ENCODE assay signal across 18 cellular contexts in the genomic region with DNA sequence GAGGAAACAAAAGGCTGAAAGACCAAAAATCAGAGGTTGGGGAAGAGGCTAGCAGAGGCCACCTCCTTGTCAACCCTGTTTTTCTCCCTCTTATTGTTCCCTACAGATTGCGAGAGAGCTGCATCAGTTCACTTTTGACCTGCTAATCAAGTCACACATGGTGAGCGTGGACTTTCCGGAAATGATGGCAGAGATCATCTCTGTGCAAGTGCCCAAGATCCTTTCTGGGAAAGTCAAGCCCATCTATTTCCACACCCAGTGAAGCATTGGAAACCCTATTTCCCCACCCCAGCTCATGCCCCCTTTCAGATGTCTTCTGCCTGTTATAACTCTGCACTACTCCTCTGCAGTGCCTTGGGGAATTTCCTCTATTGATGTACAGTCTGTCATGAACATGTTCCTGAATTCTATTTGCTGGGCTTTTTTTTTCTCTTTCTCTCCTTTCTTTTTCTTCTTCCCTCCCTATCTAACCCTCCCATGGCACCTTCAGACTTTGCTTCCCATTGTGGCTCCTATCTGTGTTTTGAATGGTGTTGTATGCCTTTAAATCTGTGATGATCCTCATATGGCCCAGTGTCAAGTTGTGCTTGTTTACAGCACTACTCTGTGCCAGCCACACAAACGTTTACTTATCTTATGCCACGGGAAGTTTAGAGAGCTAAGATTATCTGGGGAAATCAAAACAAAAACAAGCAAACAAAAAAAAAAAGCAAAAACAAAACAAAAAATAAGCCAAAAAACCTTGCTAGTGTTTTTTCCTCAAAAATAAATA.
DNase-seq lines count a peak whose midpoint lies in the region; ATAC-seq, FAIRE-seq and TF ChIP-seq lines count a peak whose summit lies in the region.
"Had no signal": no experiment of that assay in that cellular context is flagged by ENCODE, and none has a peak within 500 bp of the region (broad histone marks: within the 10 kb centered on the region; RNA-seq: fewer than 3 reads in every experiment).

No MANE protein-coding gene starts in this region.

- WGBS in right lobe of liver (ENCODE audit: insufficient coverage, low coverage, low lambda C conversion rate, missing lambda C conversion rate), result 45% methylated on average over 5 of the region's 5 CpGs
- WGBS in HepG2 (ENCODE audit: low lambda C conversion rate), result 33% methylated on average over 3 of the region's 5 CpGs
- 61 to 67% (median 64%) methylated on average over 4 to 5 of the region's 5 CpGs for WGBS in small intestine, 3 donors

- H3K27me3 ChIP-seq in right lobe of liver (no peaks in the 10 kb centered on the region), HepG2 (ENCODE audit: control insufficient read depth in 1 of 2, insufficient read depth in 2 of 2, low read length in 2 of 2) (no peaks in the 10 kb centered on the region), left lung (no peaks in the 10 kb centered on the region), skeletal muscle tissue (ENCODE audit: control insufficient read depth in 3 of 3, insufficient read depth in 3 of 3, low read length in 3 of 3) (no peaks in the 10 kb centered on the region), small intestine (ENCODE audit: control insufficient read depth in 2 of 2, insufficient read depth in 2 of 2, low read length in 2 of 2) (no peaks in the 10 kb centered on the region)

- peak; percentile 58 to 70 (median 60) for ATAC-seq in right lobe of liver
- ATAC-seq in HepG2, result no peak
- peak; percentile 26 for ATAC-seq in left lung
- no peak for ATAC-seq in HG03520 (IDR thresholded peaks at IDR 0.05; ENCODE audit: unreplicated experiment)
- ATAC-seq: CD8-positive, alpha-beta T cell; GM23338; Panc1 had no signal

- TF ChIP-seq CTCF in right lobe of liver (IDR thresholded peaks at IDR 0.05), result no peak
- no peak for TF ChIP-seq CTCF in HepG2 (CRISPR knock-in tag; IDR thresholded peaks at IDR 0.05)
- no peak for TF ChIP-seq CTCF in left lung (IDR thresholded peaks at IDR 0.05)

- FAIRE-seq in HepG2 (lab: Jason Lieb, UNC) (no peak), small intestine (lab: Jason Lieb, UNC) (no peak)

- H3K4me3 ChIP-seq in right lobe of liver (no peak overlapping the region), HepG2 (replicated peaks in 1 of 3; ENCODE audit: insufficient read depth in 1 of 3, low read depth in 2 of 3, low read length in 3 of 3) (no peak overlapping the region), left lung (no peak overlapping the region), skeletal muscle tissue (ENCODE audit: low read length in 3 of 3) (no peak overlapping the region), small intestine (ENCODE audit: low read depth in 1 of 2, low read length in 2 of 2) (no peak overlapping the region)
- H3K4me3 ChIP-seq: GM23338 had no signal

- H3K27ac ChIP-seq in right lobe of liver (no peak overlapping the region), HepG2 (ENCODE audit: extremely low read length, insufficient read depth, low read length) (no peak overlapping the region), left lung (no peak overlapping the region), skeletal muscle tissue (ENCODE audit: low read depth, low read length) (peak overlapping the region; percentile 1), small intestine (ENCODE audit: low read depth in 1 of 2, low read length in 1 of 2) (no peak overlapping the region)
- H3K27ac ChIP-seq: 22Rv1 had no signal

- BruUV-seq in HepG2 (replicated peaks; lab: Mats Ljungman, UMichigan), result no TSS peak

- no peak overlapping the region for H3K9ac ChIP-seq in HepG2 (ENCODE audit: insufficient read depth, low read depth, low read length)
- no peak overlapping the region for H3K9ac ChIP-seq in skeletal muscle tissue (ENCODE audit: low read depth in 1 of 3, low read length in 3 of 3)

- no peak for TF ChIP-seq RAD21 in HepG2 (CRISPR knock-in tag; IDR thresholded peaks at IDR 0.05)

- H2AFZ ChIP-seq in HepG2 (ENCODE audit: low read length), result no peak overlapping the region
- H2AFZ ChIP-seq: GM23338 had no signal

- TF ChIP-seq EP300 in HepG2 (IDR thresholded peaks at IDR 0.05; ENCODE audit: low read depth in 2 of 2, low read length in 2 of 2), result no peak
- TF ChIP-seq EP300 in HepG2 (CRISPR knock-in tag; IDR thresholded peaks at IDR 0.05; ENCODE audit: borderline replicate concordance), result no peak

- H3K9me3 ChIP-seq in right lobe of liver (no peaks in the 10 kb centered on the region), HepG2 (ENCODE audit: low read length) (peaks cover 36% of the 10 kb centered on the region), left lung (no peaks in the 10 kb centered on the region), skeletal muscle tissue (ENCODE audit: control insufficient read depth in 3 of 3, low read length in 3 of 3) (no peaks in the 10 kb centered on the region), small intestine (ENCODE audit: control insufficient read depth, low read depth) (no peaks in the 10 kb centered on the region)

- no peaks in the 10 kb centered on the region for H4K20me1 ChIP-seq in HepG2 (ENCODE audit: insufficient read depth, low read length)

- intact Hi-C loops in right lobe of liver (cut with DNase I), result no loop called here
- intact Hi-C loops in HepG2 (cut with micrococcal nuclease; ENCODE audit: unreplicated experiment), result no loop called here
- intact Hi-C loops in left lung (cut with DNase I), result no loop called here

- POLR2A ChIA-PET in HepG2 (lab: Yijun Ruan, JAX), result no interaction called here

- DNase-seq in right lobe of liver, result no peak
- no peak for DNase-seq in HepG2 (ENCODE audit: low spot score)
- DNase-seq in left lung, result no peak
- DNase-seq in small intestine, result no peak
- DNase-seq in NCI-H2029 treated with DMSO at 0.1 percent for 48 hours (lab: John Stamatoyannopoulos, UW), result no peak
- DNase-seq in activated CD8-positive, alpha-beta memory T cell treated with anti-CD3 and anti-CD28 coated beads for 24 hours, result no peak
- DNase-seq: CD8-positive, alpha-beta T cell; DMS79; KBM-7; NCI-H1105 treated with DMSO at 0.1 percent for 48 hours; NCI-H1694 treated with DMSO at 0.1 percent for 48 hours; NCI-H226; NCI-H524 treated with DMSO at 0.1 percent for 48 hours had no signal

- CTCF ChIA-PET in HepG2 (lab: Yijun Ruan, JAX; ENCODE audit: low intra/inter-chr PET ratio, low total read pairs), result no interaction called here

- peaks cover 0 to 9% (median 0%) of the 10 kb centered on the region in 4 donors for H3K4me1 ChIP-seq in right lobe of liver
- no peaks in the 10 kb centered on the region for H3K4me1 ChIP-seq in HepG2 (ENCODE audit: insufficient read depth, low read length)
- peaks cover 0 to 6% of the 10 kb centered on the region in 2 donors for H3K4me1 ChIP-seq in left lung
- H3K4me1 ChIP-seq in skeletal muscle tissue (ENCODE audit: control insufficient read depth in 3 of 3, insufficient read depth in 3 of 3, low read length in 3 of 3), result peaks cover 11 to 44% (median 29%) of the 10 kb centered on the region in 3 donors
- H3K4me1 ChIP-seq in small intestine (ENCODE audit: control insufficient read depth in 2 of 2, insufficient read depth in 1 of 2, low read depth in 1 of 2, low read length in 1 of 2), result no peaks in the 10 kb centered on the region

- H3K79me2 ChIP-seq in HepG2 (ENCODE audit: insufficient read depth, low read length), result no peaks in the 10 kb centered on the region

- no peak overlapping the region for H3K4me2 ChIP-seq in HepG2 (ENCODE audit: low read depth, low read length)
- H3K4me2 ChIP-seq: GM23338 had no signal

- H3K36me3 ChIP-seq in right lobe of liver, result peaks cover 0 to 10% (median 4%) of the 10 kb centered on the region in 4 donors
- no peaks in the 10 kb centered on the region for H3K36me3 ChIP-seq in HepG2 (replicated peaks in 1 of 2; ENCODE audit: control insufficient read depth in 1 of 2, insufficient read depth in 2 of 2, low read length in 2 of 2)
- no peaks in the 10 kb centered on the region for H3K36me3 ChIP-seq in left lung
- H3K36me3 ChIP-seq in skeletal muscle tissue (ENCODE audit: control insufficient read depth in 3 of 3, insufficient read depth in 3 of 3, low read length in 3 of 3), result peaks cover 0 to 4% (median 0%) of the 10 kb centered on the region in 3 donors
- H3K36me3 ChIP-seq in small intestine (ENCODE audit: control insufficient read depth in 2 of 2, insufficient read depth in 2 of 2, low read length in 2 of 2), result no peaks in the 10 kb centered on the region

- TF ChIP-seq POLR2A in right lobe of liver (IDR thresholded peaks at IDR 0.05), result no peak
- TF ChIP-seq POLR2A in HepG2 (IDR thresholded peaks at IDR 0.05; ENCODE audit: insufficient read depth in 1 of 2, low read depth in 2 of 2, low read length in 2 of 2), result no peak

- in situ Hi-C loops in HepG2 (cut with HindIII; ENCODE audit: extremely low pct_ligation_motif_present, low pct_unique_long_range_greater_than_20kb), result no loop called here

TF ChIP-seq in HepG2, 621 proteins besides CTCF, POLR2A, EP300 and RAD21:
- TF ChIP-seq ZFP37 (CRISPR knock-in tag; IDR thresholded peaks at IDR 0.05; ENCODE audit: borderline replicate concordance), result no peak

Comparison
In these comparisons a context has a peak if more than half of its experiments do, and no peak if none do; other contexts are left out.
1. ATAC-seq: peak in right lobe of liver (4 of 4) and left lung (single experiment); none in HepG2 (single experiment) and HG03520 (single experiment).